9 cellular contexts compared by ENCODE assay signal in genomic region chr2:31419386-31419785, GRCh38. TPM values are rescaled to one million over a fixed set of nuclear protein-coding genes. Genes with fewer than 3 reads are reported as not detected.
"Had no signal": no experiment of that assay in that cellular context is flagged by ENCODE, and none has a peak within 500 bp of the region (broad histone marks: within the 10 kb centered on the region; RNA-seq: fewer than 3 reads in every experiment).

No MANE protein-coding gene starts in this region.

- ATAC-seq: GM23338 had no signal

- FAIRE-seq: H1, H54, HTR-8/SVneo had no signal

- H3K4me3 ChIP-seq: GM23338 had no signal

- H2AFZ ChIP-seq: GM23338 had no signal

- H3K4me2 ChIP-seq: GM23338 had no signal

- DNase-seq: H9, HCEC 1CT, HFFc6, KBM-7 had no signal

RNA-seq across cellular contexts. Expression of gene XDH, which starts 4.8 kb away (rescaled TPM):
- polyA plus RNA-seq: IgD-negative memory B cell had no signal
